In the genomic region with DNA sequence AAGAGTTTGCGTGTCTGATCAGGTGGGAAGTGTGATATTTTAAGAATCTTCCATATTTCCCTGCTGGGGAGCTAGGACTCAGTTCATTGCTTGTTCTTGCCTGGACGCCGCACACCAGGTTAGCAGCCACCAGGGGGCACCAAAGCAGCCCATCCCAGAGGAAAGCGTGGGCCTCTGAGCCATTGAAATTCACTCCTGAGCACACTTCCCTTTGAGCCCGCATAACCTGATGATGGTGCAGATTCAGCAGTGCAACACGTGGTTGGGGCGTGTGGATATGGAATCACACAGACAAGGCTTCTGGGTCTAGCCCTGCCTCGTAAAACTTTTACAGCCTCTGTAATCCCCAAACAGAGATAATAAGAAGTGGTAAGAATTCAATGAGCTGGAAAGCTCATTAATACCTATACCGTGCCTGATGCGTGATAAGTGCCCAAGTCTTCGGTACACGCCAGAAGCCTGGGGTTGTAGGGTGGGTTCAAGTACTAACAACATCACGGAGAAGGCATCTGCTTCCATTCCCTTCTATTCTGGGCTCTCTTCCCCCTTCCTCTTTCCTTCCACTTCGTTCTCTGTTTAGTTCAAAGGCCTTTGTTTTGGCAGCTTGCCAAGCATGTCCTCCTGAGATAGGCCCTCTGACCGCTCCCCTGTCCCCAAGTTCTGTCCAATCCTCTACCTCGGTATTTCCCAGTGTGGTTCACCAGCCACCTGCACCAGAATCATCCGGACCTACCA, we compare ENCODE assay signal across 8 cellular contexts.
DNase-seq lines count a peak whose midpoint lies in the region; ATAC-seq and TF ChIP-seq lines count a peak whose summit lies in the region.

No MANE protein-coding gene starts in this region.

- H3K9me3 Mint-ChIP-seq in activated T-helper 17 cell treated with anti-CD3 and anti-CD28 coated beads, Interleukin-2, amount 50 U/mL, for 72 hours = no peaks in the 10 kb centered on the region
- peaks cover 10% of the 10 kb centered on the region for H3K9me3 Mint-ChIP-seq in neural progenitor cell

- H3K27ac Mint-ChIP-seq in activated T-helper 17 cell treated with anti-CD3 and anti-CD28 coated beads, Interleukin-2, amount 50 U/mL, for 72 hours = no peak overlapping the region
- peak overlapping the region; percentile 47 for H3K27ac Mint-ChIP-seq in neural progenitor cell

- H3K9ac ChIP-seq in KMS-11 = no peak overlapping the region; the same call in 1 of the 2 replicates
- no peak overlapping the region for H3K9ac ChIP-seq in neural progenitor cell
- H3K9ac ChIP-seq in stomach smooth muscle (ENCODE audit: low read length in 2 of 2) = peak overlapping the region; percentile 48 to 62

- H4K20me1 ChIP-seq in KMS-11 (ENCODE audit: insufficient read depth) (no peaks in the 10 kb centered on the region), neural progenitor cell (ENCODE audit: low read depth) (no peaks in the 10 kb centered on the region)

- peaks cover 1% of the 10 kb centered on the region for H3K4me1 Mint-ChIP-seq in activated T-helper 17 cell treated with anti-CD3 and anti-CD28 coated beads, Interleukin-2, amount 50 U/mL, for 72 hours
- H3K4me1 Mint-ChIP-seq in neural progenitor cell = peaks cover 17% of the 10 kb centered on the region

- H3K79me2 ChIP-seq in KMS-11 (ENCODE audit: insufficient read depth, low read depth) (no peaks in the 10 kb centered on the region), neural progenitor cell (ENCODE audit: low read depth) (no peaks in the 10 kb centered on the region)

- no peaks in the 10 kb centered on the region for H3K27me3 Mint-ChIP-seq in activated T-helper 17 cell treated with anti-CD3 and anti-CD28 coated beads, Interleukin-2, amount 50 U/mL, for 72 hours
- peaks cover 4% of the 10 kb centered on the region for H3K27me3 Mint-ChIP-seq in neural progenitor cell (ENCODE audit: insufficient read depth, low read depth)

- H3K4me1 ChIP-seq in KMS-11 (ENCODE audit: low read depth, poor library complexity, severe bottlenecking) (peaks cover 18% of the 10 kb centered on the region), neural progenitor cell (no peaks in the 10 kb centered on the region), stomach smooth muscle (ENCODE audit: control insufficient read depth, insufficient read depth, low read length) (peaks cover 10% of the 10 kb centered on the region)

- H3K36me3 Mint-ChIP-seq in activated T-helper 17 cell treated with anti-CD3 and anti-CD28 coated beads, Interleukin-2, amount 50 U/mL, for 72 hours (ENCODE audit: low read depth) = no peaks in the 10 kb centered on the region
- peaks cover 2% of the 10 kb centered on the region for H3K36me3 Mint-ChIP-seq in neural progenitor cell

- H3K4me2 ChIP-seq in KMS-11 (peak overlapping the region; percentile 14; the same call in 1 of the 2 replicates), neural progenitor cell (no peak overlapping the region)

- H3K27ac ChIP-seq in KMS-11 (0 out of 2 replicates have a peak overlapping the region, but pooled peaks have one; percentile 1), neural progenitor cell (no peak overlapping the region), stomach smooth muscle (ENCODE audit: low read length) (no peak overlapping the region)

- peak; percentile 97 for TF ChIP-seq CTCF in KMS-11 (conservative IDR thresholded peaks at IDR 0.05; ENCODE audit: low read depth, low read length)
- TF ChIP-seq CTCF in neural progenitor cell (IDR thresholded peaks at IDR 0.05) = peak; percentile 94

- no peak overlapping the region for H3K4me3 ChIP-seq in KMS-11 (IDR thresholded peaks at IDR 0.05; ENCODE audit: insufficient read depth, low read depth, low read length)
- no peak overlapping the region for H3K4me3 ChIP-seq in neural progenitor cell
- peak overlapping the region; percentile 49 to 52 for H3K4me3 ChIP-seq in stomach smooth muscle (ENCODE audit: low read length in 2 of 2)

- H3F3A ChIP-seq in neural progenitor cell (ENCODE audit: low read depth) = no peaks in the 10 kb centered on the region

- ATAC-seq in GM21786 (IDR thresholded peaks at IDR 0.05; ENCODE audit: unreplicated experiment) = peak; percentile 86
- ATAC-seq in activated T-helper 17 cell treated with anti-CD3 and anti-CD28 coated beads, Interleukin-2, amount 50 U/mL, for 72 hours (replicated peaks) = peak; percentile 92

- H3K9me3 ChIP-seq in neural progenitor cell (ENCODE audit: low read depth) (no peaks in the 10 kb centered on the region), stomach smooth muscle (ENCODE audit: control insufficient read depth in 2 of 2, low read length in 2 of 2) (peaks cover 0 to 3% of the 10 kb centered on the region in 2 donors)

- H2AFZ ChIP-seq in KMS-11 (ENCODE audit: low read depth) (peak overlapping the region; percentile 54), neural progenitor cell (replicated peaks) (peak overlapping the region; percentile 45)

- DNase-seq in Daoy (ENCODE audit: low read depth) = peak; percentile 96
- peak; percentile 79 for DNase-seq in RPMI7951 (ENCODE audit: low read depth)
- peak; percentile 58 for DNase-seq in fibroblast of the conjunctiva (ENCODE audit: low read depth)
- DNase-seq in neural progenitor cell (ENCODE audit: low spot score) = peak; percentile 82

- H3K36me3 ChIP-seq in KMS-11 (ENCODE audit: insufficient read depth) = no peaks in the 10 kb centered on the region
- H3K36me3 ChIP-seq in neural progenitor cell = no peaks in the 10 kb centered on the region
- H3K36me3 ChIP-seq in stomach smooth muscle (ENCODE audit: control insufficient read depth in 2 of 2, insufficient read depth in 2 of 2, low read length in 2 of 2) = no peaks in the 10 kb centered on the region

- H3K4me3 Mint-ChIP-seq in activated T-helper 17 cell treated with anti-CD3 and anti-CD28 coated beads, Interleukin-2, amount 50 U/mL, for 72 hours = peak overlapping the region; percentile 5
- H3K4me3 Mint-ChIP-seq in neural progenitor cell = no peak overlapping the region

- H3K27me3 ChIP-seq in KMS-11 (ENCODE audit: insufficient read depth, low read depth) (no peaks in the 10 kb centered on the region), neural progenitor cell (no peaks in the 10 kb centered on the region), stomach smooth muscle (ENCODE audit: control insufficient read depth in 1 of 2, insufficient read depth in 2 of 2, low read length in 2 of 2) (no peaks in the 10 kb centered on the region)

Comparison
In these comparisons a context has a peak if more than half of its experiments do, and no peak if none do; other contexts are left out.
1. H3K4me3 ChIP-seq: peak in stomach smooth muscle (2 of 2); none in KMS-11 (single experiment) and neural progenitor cell (single experiment).
2. H3K9ac ChIP-seq: peak in stomach smooth muscle (2 of 2); none in KMS-11 (single experiment) and neural progenitor cell (single experiment).
3. Peak in every context shown above with its lines, with median percentiles within 50 percentile points of each other: DNase-seq.